Comparison of ENCODE assay signal across 10 cellular contexts in genomic region chr9:36401897-36402480, GRCh38. TPM values are rescaled to one million over a fixed set of nuclear protein-coding genes. Genes with fewer than 3 reads are reported as not detected.
DNase-seq lines count a peak whose midpoint lies in the region; ATAC-seq and TF ChIP-seq lines count a peak whose summit lies in the region.
"Had no signal": no experiment of that assay in that cellular context is flagged by ENCODE, and none has a peak within 500 bp of the region (broad histone marks: within the 10 kb centered on the region; RNA-seq: fewer than 3 reads in every experiment).

No MANE protein-coding gene starts in this region.

- intact Hi-C loops in gastrocnemius medialis (cut with DNase I; ENCODE audit: low total_unique reads): loop anchor here (2.0 kb wide), 3 partner anchors 85 to 211 kb away; partner anchors contain the start of genes CLTA and GNE

- DNase-seq in T-helper 1 cell: no peak
- no peak for DNase-seq in WTC11 (ENCODE audit: low spot score)
- DNase-seq in glutamatergic neuron: no peak
- DNase-seq in gastrocnemius medialis: no peak
- DNase-seq in hepatic stellate cell (ENCODE audit: low spot score): no peak
- DNase-seq in RPMI8226: no peak
- DNase-seq: KG1, retina had no signal

- H3K9me3 Mint-ChIP-seq in T-helper 1 cell treated with Interleukin-12 subunit alpha and Interleukin-12 subunit beta and Interleukin-4 antibody, amounts not matched to agents 30 μg/mL and 1 μg/mL, for 36 hours: no peaks in the 10 kb centered on the region
- H3K9me3 Mint-ChIP-seq in WTC11 (0 out of 2 replicates have a peak, but pooled peaks cover 3% of the 10 kb centered on the region), glutamatergic neuron (ENCODE audit: unreplicated experiment) (peaks cover 11% of the 10 kb centered on the region)

- no peaks in the 10 kb centered on the region for H3K9me3 ChIP-seq in gastrocnemius medialis

- POLR2A ChIA-PET in WTC11 (lab: Charles Lee): interaction anchor here (1.1 kb wide), 1 partner anchor 85 kb away, joined by 4 read pairs; no protein-coding TSS in a partner anchor

- ATAC-seq in WTC11: no peak
- no peak for ATAC-seq in gastrocnemius medialis
- ATAC-seq in GM21717 (IDR thresholded peaks at IDR 0.05; ENCODE audit: unreplicated experiment): no peak

- CTCF ChIA-PET in WTC11 (lab: Charles Lee): interaction anchor here (0.6 kb wide), 1 partner anchor 173 kb away, joined by 4 read pairs; no protein-coding TSS in a partner anchor

- no peaks in the 10 kb centered on the region for H3K27me3 ChIP-seq in gastrocnemius medialis

- H3K27me3 Mint-ChIP-seq in T-helper 1 cell treated with Interleukin-12 subunit alpha and Interleukin-12 subunit beta and Interleukin-4 antibody, amounts not matched to agents 30 μg/mL and 1 μg/mL, for 36 hours (ENCODE audit: low read depth): no peaks in the 10 kb centered on the region
- H3K27me3 Mint-ChIP-seq in WTC11 (ENCODE audit: low read depth) (no peaks in the 10 kb centered on the region), glutamatergic neuron (ENCODE audit: unreplicated experiment) (peaks cover 9% of the 10 kb centered on the region)

- H3K36me3 ChIP-seq in gastrocnemius medialis: no peaks in the 10 kb centered on the region

- H3K36me3 Mint-ChIP-seq in T-helper 1 cell treated with Interleukin-12 subunit alpha and Interleukin-12 subunit beta and Interleukin-4 antibody, amounts not matched to agents 30 μg/mL and 1 μg/mL, for 36 hours (ENCODE audit: low read depth): peaks cover 3% of the 10 kb centered on the region
- H3K36me3 Mint-ChIP-seq in WTC11: peaks cover 3% of the 10 kb centered on the region; the same call in 1 of the 2 replicates
- H3K36me3 Mint-ChIP-seq in glutamatergic neuron (ENCODE audit: unreplicated experiment): no peaks in the 10 kb centered on the region

- H3K4me3 Mint-ChIP-seq in T-helper 1 cell treated with Interleukin-12 subunit alpha and Interleukin-12 subunit beta and Interleukin-4 antibody, amounts not matched to agents 30 μg/mL and 1 μg/mL, for 36 hours: peak overlapping the region; percentile 79
- H3K4me3 Mint-ChIP-seq in WTC11: peak overlapping the region; percentile 94
- H3K4me3 Mint-ChIP-seq in glutamatergic neuron (ENCODE audit: unreplicated experiment): peak overlapping the region; percentile 87

- H3K4me1 ChIP-seq in gastrocnemius medialis: peaks cover 34 to 40% of the 10 kb centered on the region in 2 donors

- TF ChIP-seq POLR2A in gastrocnemius medialis (IDR thresholded peaks at IDR 0.05): no peak

- H3K4me3 ChIP-seq in gastrocnemius medialis: peak overlapping the region in 3 of 4 donors; percentile 73 to 91 (median 78)

- TF ChIP-seq CTCF in WTC11 (IDR thresholded peaks at IDR 0.05): no peak
- TF ChIP-seq CTCF in glutamatergic neuron (IDR thresholded peaks at IDR 0.05; ENCODE audit: partially characterized antibody, unreplicated experiment): no peak
- no peak for TF ChIP-seq CTCF in gastrocnemius medialis (IDR thresholded peaks at IDR 0.05 in 4 of 5, conservative IDR thresholded peaks at IDR 0.05 in 1 of 5)

- H3K27ac Mint-ChIP-seq in T-helper 1 cell treated with Interleukin-12 subunit alpha and Interleukin-12 subunit beta and Interleukin-4 antibody, amounts not matched to agents 30 μg/mL and 1 μg/mL, for 36 hours: peak overlapping the region; percentile 86
- H3K27ac Mint-ChIP-seq in WTC11 (peak overlapping the region; percentile 97), glutamatergic neuron (ENCODE audit: unreplicated experiment) (peak overlapping the region; percentile 92)

- peaks cover 22% of the 10 kb centered on the region for H3K4me1 Mint-ChIP-seq in T-helper 1 cell treated with Interleukin-12 subunit alpha and Interleukin-12 subunit beta and Interleukin-4 antibody, amounts not matched to agents 30 μg/mL and 1 μg/mL, for 36 hours (ENCODE audit: low read depth)
- H3K4me1 Mint-ChIP-seq in WTC11 (peaks cover 31% of the 10 kb centered on the region), glutamatergic neuron (ENCODE audit: low read depth, unreplicated experiment) (peaks cover 13% of the 10 kb centered on the region)

- in situ Hi-C loops in gastrocnemius medialis (cut with MboI; ENCODE audit: low sequenced_read_pairs in 4 of 4): loop anchor here in 1 of 4 donors (10.0 kb wide), 1 partner anchor 83 kb away; no protein-coding TSS in a partner anchor

- H3K27ac ChIP-seq in gastrocnemius medialis: peak overlapping the region; percentile 90 to 97 (median 96)

TF ChIP-seq in WTC11, 78 proteins besides CTCF, POLR2A, EP300 and RAD21:
- no peak for TF ChIP-seq TCF7 (CRISPR knock-in tag; IDR thresholded peaks at IDR 0.05; ENCODE audit: low read depth)
- no peak for TF ChIP-seq STAT6 (CRISPR knock-in tag; conservative IDR thresholded peaks at IDR 0.05; ENCODE audit: low read depth)
- TF ChIP-seq FOXP1 (CRISPR knock-in tag; IDR thresholded peaks at IDR 0.05; ENCODE audit: borderline replicate concordance): no peak
- TF ChIP-seq CDX4 (CRISPR knock-in tag; IDR thresholded peaks at IDR 0.05; ENCODE audit: borderline replicate concordance): no peak
- TF ChIP-seq ZNF317 (CRISPR knock-in tag; IDR thresholded peaks at IDR 0.05; ENCODE audit: borderline replicate concordance, low read depth): no peak
- no peak for TF ChIP-seq ZBTB43 (CRISPR knock-in tag; IDR thresholded peaks at IDR 0.05)
- no peak for TF ChIP-seq SP1 (CRISPR knock-in tag; conservative IDR thresholded peaks at IDR 0.05)
- TF ChIP-seq FOXK1 (CRISPR knock-in tag; IDR thresholded peaks at IDR 0.05): no peak
- no peak for TF ChIP-seq ESRRA (CRISPR knock-in tag; IDR thresholded peaks at IDR 0.05; ENCODE audit: borderline replicate concordance)
- no peak for TF ChIP-seq ZNF232 (CRISPR knock-in tag; IDR thresholded peaks at IDR 0.05)
- TF ChIP-seq IRF2 (CRISPR knock-in tag; IDR thresholded peaks at IDR 0.05; ENCODE audit: borderline replicate concordance, low read depth): no peak
- TF ChIP-seq GRHL2 (CRISPR knock-in tag; IDR thresholded peaks at IDR 0.05; ENCODE audit: insufficient replicate concordance, severe bottlenecking): no peak
- no peak for TF ChIP-seq ZMAT4 (CRISPR knock-in tag; IDR thresholded peaks at IDR 0.05)
- no peak for TF ChIP-seq MLX (CRISPR knock-in tag; IDR thresholded peaks at IDR 0.05)
- no peak for TF ChIP-seq TP53 (CRISPR knock-in tag; IDR thresholded peaks at IDR 0.05)
- TF ChIP-seq SOX15 (CRISPR knock-in tag; IDR thresholded peaks at IDR 0.05): no peak

RNA-seq across cellular contexts. Expression of gene RNF38, which starts 1.9 kb away (rescaled TPM):
- total RNA-seq in WTC11 (2021) (56.4 to 64.7 TPM (median 59.2 TPM) in 3 replicates), glutamatergic neuron (ENCODE audit: unreplicated experiment) (129 TPM), gastrocnemius medialis (10 to 100 TPM; 15.7 to 24.8 (median 20.7) TPM)
